In genomic region chr22:36940676-36941075, GRCh38 we compare ENCODE assay signal across 22 cellular contexts. TPM values are rescaled to one million over a fixed set of nuclear protein-coding genes. Genes with fewer than 3 reads are reported as not detected.
DNase-seq lines count a peak whose midpoint lies in the region; ATAC-seq and TF ChIP-seq lines count a peak whose summit lies in the region.
"Had no signal": no experiment of that assay in that cellular context is flagged by ENCODE, and none has a peak within 500 bp of the region (broad histone marks: within the 10 kb centered on the region; RNA-seq: fewer than 3 reads in every experiment).

No MANE protein-coding gene starts in this region.

- no peak for TF ChIP-seq CTCF in KMS-11 (conservative IDR thresholded peaks at IDR 0.05; ENCODE audit: low read depth, low read length)
- TF ChIP-seq CTCF in activated B cell treated with CpG ODN at 0.5 μM for 24 hours (IDR thresholded peaks at IDR 0.05) = no peak
- TF ChIP-seq CTCF in osteoblast (IDR thresholded peaks at IDR 0.05; ENCODE audit: extremely low read depth, low read depth, low read length) = no peak
- TF ChIP-seq CTCF in smooth muscle cell (IDR thresholded peaks at IDR 0.05; ENCODE audit: borderline replicate concordance, insufficient read depth, poor library complexity, severe bottlenecking) = no peak
- no peak for TF ChIP-seq CTCF in WERI-Rb-1 (IDR thresholded peaks at IDR 0.05; ENCODE audit: low read depth, low read length)

- H3K4me3 ChIP-seq in KMS-11 (IDR thresholded peaks at IDR 0.05; ENCODE audit: insufficient read depth, low read depth, low read length) (no peak overlapping the region), osteoblast (ENCODE audit: insufficient read depth, low read length) (no peak overlapping the region), smooth muscle cell (no peak overlapping the region), WERI-Rb-1 (ENCODE audit: low read depth, low read length) (no peak overlapping the region), HAP-1 (no peak overlapping the region)
- H3K4me3 ChIP-seq: breast epithelium, lower lobe of right lung, prostate gland, upper lobe of right lung had no signal

- H3K9me3 ChIP-seq in osteoblast (ENCODE audit: low read depth, low read length) (no peaks in the 10 kb centered on the region), smooth muscle cell (replicated peaks; ENCODE audit: low read depth) (no peaks in the 10 kb centered on the region), WERI-Rb-1 (ENCODE audit: severe bottlenecking) (no peaks in the 10 kb centered on the region), HAP-1 (no peaks in the 10 kb centered on the region)
- H3K9me3 ChIP-seq: breast epithelium, lower lobe of right lung, prostate gland, upper lobe of right lung had no signal

- peak; percentile 21 for DNase-seq in activated CD4-positive, alpha-beta T cell treated with anti-CD3 and anti-CD28 coated beads for 36 hours
- no peak for DNase-seq in activated CD4-positive, alpha-beta T cell treated with anti-CD3 and anti-CD28 coated beads, Interleukin-2, amount 10 ng/mL, durations not matched to agents 24 days and 14 days
- DNase-seq in activated B cell treated with CpG ODN at 0.5 μM for 24 hours (peak; percentile 38), osteoblast (ENCODE audit: insufficient read length, low spot score, missing footprints) (peak; percentile 45), smooth muscle cell (lab: John Stamatoyannopoulos, UW; ENCODE audit: unreplicated experiment) (no peak), WERI-Rb-1 (no peak), HAP-1 (ENCODE audit: low spot score in 2 of 2) (no peak)
- DNase-seq: activated naive CD8-positive, alpha-beta T cell treated with anti-CD3 and anti-CD28 coated beads, Interleukin-2, amount 10 ng/mL, durations not matched to agents 7 days and 5 days; dermis blood vessel endothelial cell; DMS53; glutamatergic neuron; HCEC 1CT; lower lobe of right lung; natural killer cell; NCI-H187 treated with DMSO at 0.1 percent for 48 hours; upper lobe of right lung had no signal

- in situ Hi-C loops in HAP-1 (cut with MboI; ENCODE audit: low sequenced_read_pairs) = no loop called here

- H3K36me3 ChIP-seq in KMS-11 (ENCODE audit: insufficient read depth) (no peaks in the 10 kb centered on the region), osteoblast (ENCODE audit: insufficient read depth, low read length) (no peaks in the 10 kb centered on the region), smooth muscle cell (ENCODE audit: low read depth) (no peaks in the 10 kb centered on the region), WERI-Rb-1 (no peaks in the 10 kb centered on the region), HAP-1 (replicated peaks) (no peaks in the 10 kb centered on the region)
- H3K36me3 ChIP-seq: breast epithelium, prostate gland, upper lobe of right lung had no signal

- no peak overlapping the region for H3K4me3 Mint-ChIP-seq in activated CD4-positive, alpha-beta T cell treated with anti-CD3 and anti-CD28 coated beads for 36 hours
- no peak overlapping the region for H3K4me3 Mint-ChIP-seq in activated CD4-positive, alpha-beta T cell treated with anti-CD3 and anti-CD28 coated beads, Interleukin-2, amount 10 ng/mL, durations not matched to agents 24 days and 14 days
- H3K4me3 Mint-ChIP-seq in activated B cell treated with CpG ODN at 0.5 μM for 24 hours = peak overlapping the region; percentile 65
- H3K4me3 Mint-ChIP-seq: activated naive CD8-positive, alpha-beta T cell treated with anti-CD3 and anti-CD28 coated beads, Interleukin-2, amount 10 ng/mL, durations not matched to agents 7 days and 5 days; natural killer cell; stimulated activated effector memory CD8-positive, alpha-beta T cell treated with anti-CD3 and anti-CD28 coated beads, Interleukin-12 subunit alpha, Interleukin-12 subunit beta, amount 100 ng/mL, for 72 hours had no signal

- POLR2A ChIA-PET in activated CD4-positive, alpha-beta T cell treated with anti-CD3 and anti-CD28 coated beads for 36 hours (lab: Charles Lee) = no interaction called here
- POLR2A ChIA-PET in activated B cell treated with CpG ODN at 0.5 μM for 24 hours (lab: Charles Lee) = interaction anchor here (0.6 to 3.1 kb wide), 9 partner anchors 13 to 303 kb away, joined by 3 to 26 read pairs (median 4); partner anchors contain the start of genes CSF2RB, IFT27 and NCF4

- intact Hi-C loops in activated CD4-positive, alpha-beta T cell treated with anti-CD3 and anti-CD28 coated beads for 36 hours (cut with DNase I, micrococcal nuclease) = no loop called here
- intact Hi-C loops in activated CD4-positive, alpha-beta T cell treated with anti-CD3 and anti-CD28 coated beads, Interleukin-2, amount 10 ng/mL, durations not matched to agents 24 days and 14 days (cut with micrococcal nuclease) = no loop called here
- intact Hi-C loops in activated B cell treated with CpG ODN at 0.5 μM for 24 hours (cut with micrococcal nuclease) = loop anchor here (1.0 to 2.0 kb wide), 2 partner anchors 38 to 84 kb away; no protein-coding TSS in a partner anchor

- H3K4me2 ChIP-seq in KMS-11 = 0 out of 2 replicates have a peak overlapping the region, but pooled peaks have one; percentile 31
- no peak overlapping the region for H3K4me2 ChIP-seq in osteoblast (ENCODE audit: insufficient read depth, low read length)
- no peak overlapping the region for H3K4me2 ChIP-seq in smooth muscle cell

- no peaks in the 10 kb centered on the region for H3K79me2 ChIP-seq in KMS-11 (ENCODE audit: insufficient read depth, low read depth)
- H3K79me2 ChIP-seq in osteoblast (ENCODE audit: insufficient read depth, low read length) = no peaks in the 10 kb centered on the region
- no peaks in the 10 kb centered on the region for H3K79me2 ChIP-seq in smooth muscle cell (ENCODE audit: low read depth)

- peaks cover 3% of the 10 kb centered on the region for H3K27me3 Mint-ChIP-seq in activated CD4-positive, alpha-beta T cell treated with anti-CD3 and anti-CD28 coated beads for 36 hours
- peaks cover 7% of the 10 kb centered on the region for H3K27me3 Mint-ChIP-seq in activated CD4-positive, alpha-beta T cell treated with anti-CD3 and anti-CD28 coated beads, Interleukin-2, amount 10 ng/mL, durations not matched to agents 24 days and 14 days
- H3K27me3 Mint-ChIP-seq in activated B cell treated with CpG ODN at 0.5 μM for 24 hours = no peaks in the 10 kb centered on the region

- no peaks in the 10 kb centered on the region for H3K9me3 Mint-ChIP-seq in activated CD4-positive, alpha-beta T cell treated with anti-CD3 and anti-CD28 coated beads for 36 hours (ENCODE audit: low read depth)
- H3K9me3 Mint-ChIP-seq in activated CD4-positive, alpha-beta T cell treated with anti-CD3 and anti-CD28 coated beads, Interleukin-2, amount 10 ng/mL, durations not matched to agents 24 days and 14 days = no peaks in the 10 kb centered on the region
- H3K9me3 Mint-ChIP-seq in activated B cell treated with CpG ODN at 0.5 μM for 24 hours = no peaks in the 10 kb centered on the region
- H3K9me3 Mint-ChIP-seq: activated naive CD8-positive, alpha-beta T cell treated with anti-CD3 and anti-CD28 coated beads, Interleukin-2, amount 10 ng/mL, durations not matched to agents 7 days and 5 days; natural killer cell; stimulated activated effector memory CD8-positive, alpha-beta T cell treated with anti-CD3 and anti-CD28 coated beads, Interleukin-12 subunit alpha, Interleukin-12 subunit beta, amount 100 ng/mL, for 72 hours had no signal

- 76% methylated on average over 5 of the region's 5 CpGs for WGBS in smooth muscle cell (ENCODE audit: low lambda C conversion rate)

- H3K4me1 Mint-ChIP-seq in activated CD4-positive, alpha-beta T cell treated with anti-CD3 and anti-CD28 coated beads for 36 hours = peaks cover 5% of the 10 kb centered on the region
- peaks cover 4% of the 10 kb centered on the region for H3K4me1 Mint-ChIP-seq in activated CD4-positive, alpha-beta T cell treated with anti-CD3 and anti-CD28 coated beads, Interleukin-2, amount 10 ng/mL, durations not matched to agents 24 days and 14 days
- peaks cover 59% of the 10 kb centered on the region for H3K4me1 Mint-ChIP-seq in activated B cell treated with CpG ODN at 0.5 μM for 24 hours

- no peaks in the 10 kb centered on the region for H4K20me1 ChIP-seq in KMS-11 (ENCODE audit: insufficient read depth)
- H4K20me1 ChIP-seq in osteoblast (ENCODE audit: insufficient read depth, low read length) = no peaks in the 10 kb centered on the region
- H4K20me1 ChIP-seq in smooth muscle cell (ENCODE audit: low read depth) = no peaks in the 10 kb centered on the region

- H3K27me3 ChIP-seq in KMS-11 (ENCODE audit: insufficient read depth, low read depth) (peaks cover 9% of the 10 kb centered on the region; the same call in 1 of the 2 replicates), osteoblast (ENCODE audit: insufficient read depth, low read length) (peaks cover 17% of the 10 kb centered on the region), smooth muscle cell (ENCODE audit: low read depth) (no peaks in the 10 kb centered on the region), WERI-Rb-1 (ENCODE audit: insufficient read depth, low read depth, severe bottlenecking) (peaks cover 83% of the 10 kb centered on the region), HAP-1 (ENCODE audit: low read depth) (peaks cover 3% of the 10 kb centered on the region; the same call in 1 of the 2 replicates)
- H3K27me3 ChIP-seq: breast epithelium, upper lobe of right lung had no signal

- no peak overlapping the region for H3K9ac ChIP-seq in KMS-11
- no peak overlapping the region for H3K9ac ChIP-seq in smooth muscle cell (ENCODE audit: low read depth)

- no peaks in the 10 kb centered on the region for H3K36me3 Mint-ChIP-seq in activated CD4-positive, alpha-beta T cell treated with anti-CD3 and anti-CD28 coated beads for 36 hours (ENCODE audit: low read depth)
- H3K36me3 Mint-ChIP-seq in activated CD4-positive, alpha-beta T cell treated with anti-CD3 and anti-CD28 coated beads, Interleukin-2, amount 10 ng/mL, durations not matched to agents 24 days and 14 days (ENCODE audit: low read depth) = no peaks in the 10 kb centered on the region
- H3K36me3 Mint-ChIP-seq in activated B cell treated with CpG ODN at 0.5 μM for 24 hours (ENCODE audit: low read depth) = peaks cover 29% of the 10 kb centered on the region
- H3K36me3 Mint-ChIP-seq: activated naive CD8-positive, alpha-beta T cell treated with anti-CD3 and anti-CD28 coated beads, Interleukin-2, amount 10 ng/mL, durations not matched to agents 7 days and 5 days; natural killer cell; stimulated activated effector memory CD8-positive, alpha-beta T cell treated with anti-CD3 and anti-CD28 coated beads, Interleukin-12 subunit alpha, Interleukin-12 subunit beta, amount 100 ng/mL, for 72 hours had no signal

- no peak overlapping the region for H3K27ac Mint-ChIP-seq in activated CD4-positive, alpha-beta T cell treated with anti-CD3 and anti-CD28 coated beads for 36 hours
- H3K27ac Mint-ChIP-seq in activated CD4-positive, alpha-beta T cell treated with anti-CD3 and anti-CD28 coated beads, Interleukin-2, amount 10 ng/mL, durations not matched to agents 24 days and 14 days = no peak overlapping the region
- peak overlapping the region; percentile 89 for H3K27ac Mint-ChIP-seq in activated B cell treated with CpG ODN at 0.5 μM for 24 hours
- H3K27ac Mint-ChIP-seq: activated naive CD8-positive, alpha-beta T cell treated with anti-CD3 and anti-CD28 coated beads, Interleukin-2, amount 10 ng/mL, durations not matched to agents 7 days and 5 days; natural killer cell; stimulated activated effector memory CD8-positive, alpha-beta T cell treated with anti-CD3 and anti-CD28 coated beads, Interleukin-12 subunit alpha, Interleukin-12 subunit beta, amount 100 ng/mL, for 72 hours had no signal

- CTCF ChIA-PET in activated CD4-positive, alpha-beta T cell treated with anti-CD3 and anti-CD28 coated beads for 36 hours (lab: Charles Lee) = interaction anchor here (1.0 to 1.1 kb wide), 3 partner anchors 9 to 39 kb away, joined by 3 to 4 read pairs (median 3); no protein-coding TSS in a partner anchor
- CTCF ChIA-PET in activated B cell treated with CpG ODN at 0.5 μM for 24 hours (lab: Charles Lee) = interaction anchor here (1.8 kb wide), 1 partner anchor 84 kb away, joined by 7 read pairs; no protein-coding TSS in a partner anchor

- H3K27ac ChIP-seq in KMS-11 (no peak overlapping the region), osteoblast (ENCODE audit: low read depth, low read length) (no peak overlapping the region), smooth muscle cell (ENCODE audit: low read depth) (no peak overlapping the region), WERI-Rb-1 (no peak overlapping the region)
- H3K27ac ChIP-seq: breast epithelium, C4-2B, lower lobe of right lung, prostate gland, upper lobe of right lung had no signal

- H2AFZ ChIP-seq in KMS-11 (ENCODE audit: low read depth) = no peak overlapping the region
- H2AFZ ChIP-seq in osteoblast (ENCODE audit: low read length) = no peak overlapping the region
- no peak overlapping the region for H2AFZ ChIP-seq in smooth muscle cell (ENCODE audit: low read depth)

- peak; percentile 30 for ATAC-seq in activated CD4-positive, alpha-beta T cell treated with anti-CD3 and anti-CD28 coated beads for 36 hours
- peak; percentile 87 for ATAC-seq in activated B cell treated with CpG ODN at 0.5 μM for 24 hours (ENCODE audit: low read depth)
- ATAC-seq: lower lobe of right lung; stimulated activated effector memory CD8-positive, alpha-beta T cell treated with anti-CD3 and anti-CD28 coated beads, Interleukin-12 subunit alpha, Interleukin-12 subunit beta, amount 100 ng/mL, for 72 hours; upper lobe of right lung had no signal

- H3K4me1 ChIP-seq in KMS-11 (ENCODE audit: low read depth, poor library complexity, severe bottlenecking) (peaks cover 9% of the 10 kb centered on the region), osteoblast (ENCODE audit: insufficient read depth, low read length) (no peaks in the 10 kb centered on the region), smooth muscle cell (ENCODE audit: low read depth) (no peaks in the 10 kb centered on the region), HAP-1 (no peaks in the 10 kb centered on the region)
- H3K4me1 ChIP-seq: breast epithelium, prostate gland, upper lobe of right lung had no signal

- no peaks in the 10 kb centered on the region for H3F3A ChIP-seq in smooth muscle cell (ENCODE audit: low read depth)

RNA-seq across cellular contexts. Expression of gene CSF2RB, which starts 27.2 kb away (rescaled TPM):
- under 1 TPM; 0.30 to 0.54 TPM for total RNA-seq in activated CD4-positive, alpha-beta T cell treated with anti-CD3 and anti-CD28 coated beads for 36 hours
- 5.0 and 5.2 TPM in 2 replicates for total RNA-seq in activated CD4-positive, alpha-beta T cell treated with anti-CD3 and anti-CD28 coated beads, Interleukin-2, amount 10 ng/mL, durations not matched to agents 24 days and 14 days
- total RNA-seq in activated B cell treated with CpG ODN at 0.5 μM for 24 hours = 141 and 152 TPM in 2 replicates
- total RNA-seq in osteoblast = 1.1 and 1.2 TPM in 2 replicates
- 0.22 TPM in 1 of 2 replicates, not detected in the other for total RNA-seq in smooth muscle cell
- 0.25 and 0.43 TPM in 2 replicates for polyA plus RNA-seq in smooth muscle cell
- total RNA-seq: A172 had no signal

Comparison
In these comparisons a context has a peak if more than half of its experiments do, and no peak if none do; other contexts are left out.
1. DNase-seq: peak in activated CD4-positive, alpha-beta T cell treated with anti-CD3 and anti-CD28 coated beads for 36 hours (single experiment), activated B cell treated with CpG ODN at 0.5 μM for 24 hours (single experiment) and osteoblast (single experiment); none in activated CD4-positive, alpha-beta T cell treated with anti-CD3 and anti-CD28 coated beads, Interleukin-2, amount 10 ng/mL, durations not matched to agents 24 days and 14 days (single experiment), smooth muscle cell (single experiment), WERI-Rb-1 (single experiment) and HAP-1 (0 of 2).
2. RNA of gene CSF2RB, which starts 27.2 kb away (total RNA-seq): 141 to 152 TPM in activated B cell treated with CpG ODN at 0.5 μM for 24 hours; 5.0 to 5.2 TPM in activated CD4-positive, alpha-beta T cell treated with anti-CD3 and anti-CD28 coated beads, Interleukin-2, amount 10 ng/mL, durations not matched to agents 24 days and 14 days, 1.1 to 1.2 TPM in osteoblast, 0.30 to 0.54 TPM in activated CD4-positive, alpha-beta T cell treated with anti-CD3 and anti-CD28 coated beads for 36 hours and 0.22 TPM in smooth muscle cell; every median in the first group is over 10 times any median in the second.